ENCODE assay signal across 8 cellular contexts in genomic region chr19:44746946-44747738, GRCh38. TPM values are rescaled to one million over a fixed set of nuclear protein-coding genes. Genes with fewer than 3 reads are reported as not detected.
DNase-seq lines count a peak whose midpoint lies in the region; ATAC-seq and TF ChIP-seq lines count a peak whose summit lies in the region.

No MANE protein-coding gene starts in this region.

- H3K27me3 ChIP-seq in DOHH2 (ENCODE audit: control insufficient read depth, low read length) (peaks cover 13% of the 10 kb centered on the region), H7 (ENCODE audit: control insufficient read depth, insufficient read depth, low read length) (peaks cover 38% of the 10 kb centered on the region), duodenal mucosa (ENCODE audit: control insufficient read depth in 1 of 2, insufficient read depth in 2 of 2, low read length in 2 of 2) (no peaks in the 10 kb centered on the region), lower lobe of right lung (ENCODE audit: low read depth) (no peaks in the 10 kb centered on the region)

- H3K79me2 ChIP-seq in DOHH2 (ENCODE audit: control insufficient read depth, low read length), result peaks cover 24% of the 10 kb centered on the region

- no peaks in the 10 kb centered on the region for H3K9me3 Mint-ChIP-seq in activated CD4-positive, alpha-beta memory T cell treated with anti-CD3 and anti-CD28 coated beads, Interleukin-2, amount 10 ng/mL, durations not matched to agents 7 days and 5 days

- peak; percentile 92 to 95 for ATAC-seq in lower lobe of right lung

- H3K27ac ChIP-seq in DOHH2 (ENCODE audit: low read depth, low read length) (peak overlapping the region; percentile 91), duodenal mucosa (ENCODE audit: low read depth, low read length) (peak overlapping the region; percentile 97), lower lobe of right lung (peak overlapping the region; percentile 92)

- peak overlapping the region; percentile 93 for H3K27ac Mint-ChIP-seq in activated CD4-positive, alpha-beta memory T cell treated with anti-CD3 and anti-CD28 coated beads, Interleukin-2, amount 10 ng/mL, durations not matched to agents 7 days and 5 days

- intact Hi-C loops in lower lobe of right lung (cut with DNase I), result no loop called here

- H3K4me3 ChIP-seq in DOHH2 (ENCODE audit: low read length) (peak overlapping the region; percentile 91), H7 (ENCODE audit: insufficient read depth, low read depth, low read length) (peak overlapping the region; percentile 74), duodenal mucosa (ENCODE audit: low read depth in 1 of 2, low read length in 2 of 2) (peak overlapping the region; percentile 65 to 69), lower lobe of right lung (peak overlapping the region; percentile 69)

- H4K20me1 ChIP-seq in DOHH2 (ENCODE audit: control insufficient read depth, insufficient read depth, low read depth, low read length), result no peaks in the 10 kb centered on the region

- peak overlapping the region; percentile 98 for H3K4me2 ChIP-seq in DOHH2 (ENCODE audit: low read length)

- no peaks in the 10 kb centered on the region for H3K9me2 ChIP-seq in DOHH2 (replicated peaks; ENCODE audit: control insufficient read depth, low read length)

- H3K4me1 Mint-ChIP-seq in activated CD4-positive, alpha-beta memory T cell treated with anti-CD3 and anti-CD28 coated beads, Interleukin-2, amount 10 ng/mL, durations not matched to agents 7 days and 5 days, result peaks cover 59% of the 10 kb centered on the region

- DNase-seq in H7 (peak; percentile 98), NCI-H226 (peak; percentile 92), lower lobe of right lung (peak; percentile 92), NCI-H526 treated with DMSO at 0.1 percent for 48 hours (lab: John Stamatoyannopoulos, UW) (no peak)
- peak; percentile 92 for DNase-seq in activated CD4-positive, alpha-beta memory T cell treated with anti-CD3 and anti-CD28 coated beads, Interleukin-2, amount 10 ng/mL, durations not matched to agents 7 days and 5 days
- DNase-seq in stimulated activated CD4-positive, alpha-beta T cell treated with anti-CD3 and anti-CD28 coated beads, TNF-alpha, amount 100 ng/mL, for 24 hours (ENCODE audit: low read depth in 3 of 3), result peak; percentile 84 to 92 (median 89)

- H3K9me3 ChIP-seq in DOHH2 (ENCODE audit: control insufficient read depth, insufficient read depth, low read length), result no peaks in the 10 kb centered on the region
- no peaks in the 10 kb centered on the region for H3K9me3 ChIP-seq in duodenal mucosa (ENCODE audit: control insufficient read depth in 1 of 2, low read length in 2 of 2)
- no peaks in the 10 kb centered on the region for H3K9me3 ChIP-seq in lower lobe of right lung

- H3K36me3 ChIP-seq in DOHH2 (ENCODE audit: control insufficient read depth, low read length), result peaks cover 20% of the 10 kb centered on the region
- no peaks in the 10 kb centered on the region for H3K36me3 ChIP-seq in H7 (replicated peaks; ENCODE audit: control insufficient read depth, insufficient read depth, low read length)
- peaks cover 0 to 6% of the 10 kb centered on the region in 2 donors for H3K36me3 ChIP-seq in duodenal mucosa (ENCODE audit: control insufficient read depth in 1 of 2, insufficient read depth in 2 of 2, low read length in 2 of 2)
- peaks cover 12% of the 10 kb centered on the region for H3K36me3 ChIP-seq in lower lobe of right lung

- H3K9ac ChIP-seq in duodenal mucosa (ENCODE audit: low read depth in 1 of 2, low read length in 2 of 2), result peak overlapping the region; percentile 55 to 76

- TF ChIP-seq CTCF in DOHH2 (IDR thresholded peaks at IDR 0.05; ENCODE audit: low read depth, low read length, poor library complexity, severe bottlenecking) (no peak), lower lobe of right lung (IDR thresholded peaks at IDR 0.05) (no peak)

- POLR2A ChIA-PET in activated CD4-positive, alpha-beta memory T cell treated with anti-CD3 and anti-CD28 coated beads, Interleukin-2, amount 10 ng/mL, durations not matched to agents 7 days and 5 days (lab: Charles Lee), result interaction anchor here (1.5 kb wide), 1 partner anchor 9 kb away, joined by 4 read pairs; no protein-coding TSS in a partner anchor

- peaks cover 50% of the 10 kb centered on the region for H3K4me1 ChIP-seq in DOHH2 (ENCODE audit: control insufficient read depth, low read length)
- peaks cover 52 to 74% of the 10 kb centered on the region in 2 donors for H3K4me1 ChIP-seq in duodenal mucosa (ENCODE audit: control insufficient read depth in 1 of 2, insufficient read depth in 2 of 2, low read length in 2 of 2)
- H3K4me1 ChIP-seq in lower lobe of right lung, result peaks cover 85% of the 10 kb centered on the region

- H3K27me3 Mint-ChIP-seq in activated CD4-positive, alpha-beta memory T cell treated with anti-CD3 and anti-CD28 coated beads, Interleukin-2, amount 10 ng/mL, durations not matched to agents 7 days and 5 days, result peaks cover 4% of the 10 kb centered on the region

- H3K4me3 Mint-ChIP-seq in activated CD4-positive, alpha-beta memory T cell treated with anti-CD3 and anti-CD28 coated beads, Interleukin-2, amount 10 ng/mL, durations not matched to agents 7 days and 5 days, result peak overlapping the region; percentile 83

- H3K36me3 Mint-ChIP-seq in activated CD4-positive, alpha-beta memory T cell treated with anti-CD3 and anti-CD28 coated beads, Interleukin-2, amount 10 ng/mL, durations not matched to agents 7 days and 5 days (ENCODE audit: low read depth), result peaks cover 31% of the 10 kb centered on the region

- CTCF ChIA-PET in activated CD4-positive, alpha-beta memory T cell treated with anti-CD3 and anti-CD28 coated beads, Interleukin-2, amount 10 ng/mL, durations not matched to agents 7 days and 5 days (lab: Charles Lee), result interaction anchor here (0.7 kb wide), 1 partner anchor 23 kb away, joined by 3 read pairs; no protein-coding TSS in a partner anchor

- peaks cover 21% of the 10 kb centered on the region for H3F3A ChIP-seq in DOHH2 (ENCODE audit: control insufficient read depth, insufficient read depth)

RNA-seq across cellular contexts. Expression of gene BCL3, which starts 1.4 kb away (rescaled TPM):
- total RNA-seq in H7 (2014; rRNA removed; shearing (Covaris generic)), result 7.3 and 8.3 TPM in 2 replicates
- total RNA-seq in activated CD4-positive, alpha-beta memory T cell treated with anti-CD3 and anti-CD28 coated beads, Interleukin-2, amount 10 ng/mL, durations not matched to agents 7 days and 5 days, result 10 to 100 TPM; 63.4 to 66.6 TPM
- 41.0 TPM for total RNA-seq in lower lobe of right lung

RNA-seq across cellular contexts. Expression of gene CBLC, which starts 30.5 kb away (rescaled TPM):
- total RNA-seq in H7 (2014; rRNA removed; shearing (Covaris generic)), result 15.3 and 16.3 TPM in 2 replicates
- not detected for total RNA-seq in activated CD4-positive, alpha-beta memory T cell treated with anti-CD3 and anti-CD28 coated beads, Interleukin-2, amount 10 ng/mL, durations not matched to agents 7 days and 5 days
- 2.3 TPM for total RNA-seq in lower lobe of right lung

RNA-seq across cellular contexts. Expression of gene CEACAM16, which starts 48.2 kb away (rescaled TPM):
- total RNA-seq in H7 (2014; rRNA removed; shearing (Covaris generic)), result not detected in 2 replicates
- not detected for total RNA-seq in activated CD4-positive, alpha-beta memory T cell treated with anti-CD3 and anti-CD28 coated beads, Interleukin-2, amount 10 ng/mL, durations not matched to agents 7 days and 5 days
- not detected for total RNA-seq in lower lobe of right lung
